15 cellular contexts compared by ENCODE assay signal in the genomic region with DNA sequence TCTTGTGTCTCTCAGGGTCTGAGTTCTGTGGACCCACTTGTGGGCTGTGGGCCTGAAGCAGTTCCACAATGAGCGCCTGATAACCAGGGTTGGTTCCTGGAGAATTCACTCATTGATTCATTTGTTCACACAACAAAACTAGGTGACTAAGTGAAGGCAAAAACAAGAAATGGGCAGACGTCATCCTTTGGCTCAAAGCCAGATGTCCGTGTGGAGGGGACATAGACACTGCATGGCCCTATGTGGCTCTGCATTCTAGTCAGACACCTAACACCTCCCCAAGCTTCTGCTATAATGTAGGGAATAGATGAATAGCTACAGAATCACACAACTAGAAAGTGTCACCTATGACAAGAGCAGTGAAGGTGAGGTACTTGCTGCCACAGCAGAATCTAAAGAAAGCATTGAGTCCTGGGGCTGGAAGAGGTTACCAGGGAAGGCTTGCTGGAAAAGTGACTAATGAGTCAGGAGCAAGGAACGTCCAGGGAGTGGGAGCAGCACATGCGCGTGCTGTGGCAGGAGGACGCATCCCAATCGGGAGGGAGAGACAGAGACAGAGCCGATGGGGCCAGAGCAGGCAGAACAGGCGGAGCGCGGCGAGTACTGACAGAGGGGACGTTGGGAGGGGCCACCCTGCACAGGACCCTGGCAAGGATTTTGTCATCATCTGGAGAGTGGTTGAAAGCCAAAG. TPM values are rescaled to one million over a fixed set of nuclear protein-coding genes. Genes with fewer than 3 reads are reported as not detected.
"Had no signal": no experiment of that assay in that cellular context is flagged by ENCODE, and none has a peak within 500 bp of the region (broad histone marks: within the 10 kb centered on the region; RNA-seq: fewer than 3 reads in every experiment).

No MANE protein-coding gene starts in this region.

- H3K4me1 ChIP-seq: spleen, testis, upper lobe of left lung had no signal

- ATAC-seq: effector memory CD8-positive, alpha-beta T cell; sciatic nerve; stimulated activated naive CD8-positive, alpha-beta T cell treated with anti-CD3 and anti-CD28 coated beads, Interleukin-15, amount 100 ng/mL, for 72 hours had no signal

- DNase-seq: activated CD4-positive, alpha-beta T cell treated with anti-CD3 and anti-CD28 coated beads, Interleukin-2, amount 10 ng/mL, durations not matched to agents 24 days and 14 days; activated CD4-positive, CD25-positive, alpha-beta regulatory T cell; anterior cingulate cortex; cerebellar nuclear complex; effector memory CD8-positive, alpha-beta T cell; hippocampal formation; kidney glomerular epithelial cell; nephron progenitor cell; ovary; spleen; stimulated activated naive CD8-positive, alpha-beta T cell treated with anti-CD3 and anti-CD28 coated beads, Interleukin-15, amount 100 ng/mL, for 72 hours; testis had no signal

- H3K4me3 ChIP-seq: ovary, spleen, testis, upper lobe of left lung had no signal

- H3K27ac ChIP-seq: ovary, spleen, testis, upper lobe of left lung had no signal

- H3K9me3 ChIP-seq: ovary, spleen, testis, upper lobe of left lung had no signal

- H3K27me3 ChIP-seq: ovary, spleen, testis, upper lobe of left lung had no signal

- H3K36me3 ChIP-seq: ovary, spleen, upper lobe of left lung had no signal

RNA-seq across cellular contexts. Expression of a gene that starts 58.9 kb away (rescaled TPM):
- total RNA-seq: activated CD4-positive, alpha-beta T cell treated with anti-CD3 and anti-CD28 coated beads, Interleukin-2, amount 10 ng/mL, durations not matched to agents 24 days and 14 days; glomerular endothelial cell had no signal
